ENCODE assay signal across 9 cellular contexts in genomic region chr6:24520929-24521546, GRCh38. TPM values are rescaled to one million over a fixed set of nuclear protein-coding genes. Genes with fewer than 3 reads are reported as not detected.
A peak's percentile ranks its signal among the peaks of the same experiment; 100 is the strongest.
DNase-seq lines count a peak whose midpoint lies in the region; ATAC-seq, FAIRE-seq and TF ChIP-seq lines count a peak whose summit lies in the region.
"Had no signal": no experiment of that assay in that cellular context is flagged by ENCODE, and none has a peak within 500 bp of the region (broad histone marks: within the 10 kb centered on the region; RNA-seq: fewer than 3 reads in every experiment).

No MANE protein-coding gene starts in this region.

- peak; percentile 74 for DNase-seq in BE2C
- no peak for DNase-seq in GM18507 (ENCODE audit: extremely low spot score, insufficient read length, low read depth)
- DNase-seq in RKO (ENCODE audit: low spot score): peak; percentile 67
- no peak for DNase-seq in GM12878 (ENCODE audit: low read depth, low spot score)
- peak; percentile 82 for DNase-seq in islet precursor cell
- peak; percentile 4 to 33 (median 20) for DNase-seq in stimulated activated CD4-positive, alpha-beta T cell treated with anti-CD3 and anti-CD28 coated beads, TNF-alpha, amount 100 ng/mL, for 48 hours (ENCODE audit: low read depth in 3 of 3)
- DNase-seq in T1000 (lab: John Stamatoyannopoulos, UW): no peak

- H3K9me3 ChIP-seq in BE2C (no peaks in the 10 kb centered on the region), GM12878 (replicated peaks; ENCODE audit: control insufficient read depth, insufficient read depth, low read length) (no peaks in the 10 kb centered on the region)

- peak overlapping the region; percentile 15; the same call in 1 of the 2 replicates for H3K27ac ChIP-seq in GM12878 (ENCODE audit: control insufficient read depth, insufficient read depth)

- POLR2A ChIA-PET in GM12878 (lab: Charles Lee): interaction anchor here (1.0 to 2.1 kb wide), 2 partner anchors 26 to 34 kb away, joined by 3 to 15 read pairs; partner anchors contain the start of gene ALDH5A1

- RAD21 ChIA-PET in GM12878 (lab: Charles Lee; ENCODE audit: unreplicated experiment): interaction anchor here (0.6 to 4.4 kb wide), 10 partner anchors 9 to 497 kb away, joined by 3 to 81 read pairs (median 6); partner anchors contain the start of gene ALDH5A1

- no peak for TF ChIP-seq EP300 in GM12878 (IDR thresholded peaks at IDR 0.05; ENCODE audit: borderline replicate concordance in 1 of 2, control insufficient read depth in 1 of 2, low read depth in 2 of 2, low read length in 2 of 2)

- no peak overlapping the region for H3K4me3 ChIP-seq in BE2C (ENCODE audit: low read depth, low read length)
- no peak overlapping the region for H3K4me3 ChIP-seq in GM12878

- no peaks in the 10 kb centered on the region for H3K27me3 ChIP-seq in BE2C
- no peaks in the 10 kb centered on the region for H3K27me3 ChIP-seq in GM12878 (replicated peaks in 1 of 2; ENCODE audit: control insufficient read depth in 2 of 2, insufficient read depth in 2 of 2, low read length in 1 of 2)

- intact Hi-C loops in GM12878 (cut with micrococcal nuclease; ENCODE audit: unreplicated experiment): loop anchor here (2.0 to 5.0 kb wide), 4 partner anchors 89 to 459 kb away; no protein-coding TSS in a partner anchor

- no peaks in the 10 kb centered on the region for H3K79me2 ChIP-seq in GM12878 (ENCODE audit: control insufficient read depth, insufficient read depth, low read length)

- in situ Hi-C loops in GM12878 (cut with MboI): loop anchor here (5.0 to 10.0 kb wide), 2 partner anchors 176 to 236 kb away; no protein-coding TSS in a partner anchor

- TF ChIP-seq POLR2A in GM12878 (IDR thresholded peaks at IDR 0.05; ENCODE audit: low read depth, low read length): no peak

- ATAC-seq in HG03039 (IDR thresholded peaks at IDR 0.05; ENCODE audit: unreplicated experiment): peak; percentile 42
- peak; percentile 76 for ATAC-seq in GM12878

- peak overlapping the region; percentile 62 for H2AFZ ChIP-seq in GM12878 (ENCODE audit: control insufficient read depth, low read depth, low read length)

- peak; percentile 91 for TF ChIP-seq CTCF in BE2C (IDR thresholded peaks at IDR 0.05; ENCODE audit: low read depth, low read length)
- peak; percentile 76 to 87 (median 78) for TF ChIP-seq CTCF in GM12878 (IDR thresholded peaks at IDR 0.05 in 2 of 3, conservative IDR thresholded peaks at IDR 0.05 in 1 of 3; ENCODE audit: control insufficient read depth in 2 of 3, extremely low read depth in 1 of 3, insufficient read depth in 1 of 3, low read depth in 3 of 3, low read length in 3 of 3)

- FAIRE-seq in GM18507 (lab: Jason Lieb, UNC) (peak; percentile 79), GM12878 (lab: Jason Lieb, UNC) (no peak)

- peak; percentile 50 for TF ChIP-seq RAD21 in GM12878 (IDR thresholded peaks at IDR 0.05; ENCODE audit: insufficient read depth, low read depth, low read length)

- H3K36me3 ChIP-seq in BE2C (no peaks in the 10 kb centered on the region), GM12878 (ENCODE audit: control insufficient read depth in 2 of 2, insufficient read depth in 2 of 2, low read length in 1 of 2) (no peaks in the 10 kb centered on the region)

- SMC1A ChIA-PET in GM12878 (lab: Charles Lee; ENCODE audit: uncharacterized antibody, unreplicated experiment): interaction anchor here (0.7 to 6.0 kb wide), 16 partner anchors 10 to 258 kb away, joined by 3 to 68 read pairs (median 4); partner anchors contain the start of genes ALDH5A1, C6orf62 and GPLD1

- H3K4me1 ChIP-seq in BE2C (peaks cover 2% of the 10 kb centered on the region; the same call in 1 of the 2 replicates), GM12878 (ENCODE audit: control insufficient read depth, insufficient read depth, low read length) (peaks cover 28% of the 10 kb centered on the region)

- H3K4me2 ChIP-seq in GM12878 (ENCODE audit: control insufficient read depth, insufficient read depth): peak overlapping the region; percentile 30; the same call in 1 of the 2 replicates

- CTCF ChIA-PET in GM12878 (lab: Yijun Ruan, JAX): interaction anchor here (0.6 to 11.7 kb wide), 27 partner anchors 9 to 521 kb away, joined by 3 to 233 read pairs (median 3); partner anchors contain the start of genes ALDH5A1, GPLD1 and KIAA0319

- no peak overlapping the region for H3K9ac ChIP-seq in GM12878 (ENCODE audit: control insufficient read depth, insufficient read depth, low read length)

- BruUV-seq in GM12878 (replicated peaks; lab: Mats Ljungman, UMichigan): no TSS peak

- no peaks in the 10 kb centered on the region for H4K20me1 ChIP-seq in GM12878 (ENCODE audit: control insufficient read depth, insufficient read depth)

- 10% methylated on average over 6 of the region's 6 CpGs for WGBS in GM12878 (ENCODE audit: insufficient coverage, insufficient replicate concordance, low lambda C conversion rate, missing lambda C conversion rate)

TF ChIP-seq in GM12878, 131 proteins besides CTCF, POLR2A, EP300 and RAD21 (continues in another document):
- TF ChIP-seq YY1 (IDR thresholded peaks at IDR 0.05; ENCODE audit: low read depth, low read length) (peak; percentile 67; the same call in 1 of the 2 replicates), SMAD1 (IDR thresholded peaks at IDR 0.05; ENCODE audit: low read depth, partially characterized antibody) (no peak), MTA2 (IDR thresholded peaks at IDR 0.05; ENCODE audit: low read depth) (0 out of 2 replicates have a peak, but pooled peaks have one; percentile 26), RCOR1 (conservative IDR thresholded peaks at IDR 0.05; ENCODE audit: low read depth, low read length) (no peak), SKIL (IDR thresholded peaks at IDR 0.05; ENCODE audit: low read depth, poor library complexity, severe bottlenecking) (peak; percentile 36), HDAC6 (IDR thresholded peaks at IDR 0.05; ENCODE audit: unreplicated experiment) (no peak), MTA3 (IDR thresholded peaks at IDR 0.05; ENCODE audit: borderline replicate concordance, low read length) (no peak), IKZF2 (IDR thresholded peaks at IDR 0.05) (peak; percentile 63 to 73), DPF2 (IDR thresholded peaks at IDR 0.05) (0 out of 2 replicates have a peak, but pooled peaks have one; percentile 39)

RNA-seq across cellular contexts. Expression of gene ALDH5A1, which starts 26.3 kb away (rescaled TPM):
- 3.3 TPM for polyA plus RNA-seq in BE2C (2012; ENCODE audit: insufficient read depth, insufficient read length, low read depth)
- 5.9 and 6.6 TPM in 2 replicates for total RNA-seq in GM12878 (2013; cell fraction: nucleolus; rRNA removed)
- total RNA-seq in GM12878 (2014; rRNA removed) (10.2 and 10.6 TPM in 2 replicates), GM12878 (2014; rRNA removed; fragmentation: Illumina TruSeq; extraction: Trizol) (6.5 and 8.5 TPM in 2 replicates), GM12878 (2021) (13.8 and 15.3 TPM in 2 replicates)
- 7.6 TPM for polyA plus RNA-seq in GM12878 (2011; ENCODE audit: low read depth)
- polyA plus RNA-seq in GM12878 (2011; rRNA removed) (6.2 and 7.7 TPM in 2 replicates), GM12878 (2014; fragmentation: Illumina TruSeq; extraction: Trizol) (12.5 and 13.5 TPM in 2 replicates), GM12878 (2014; fragmentation: Nextera tagmentation; extraction: Ambion mirVana) (1 to 10 TPM; 2.6 to 6.9 TPM), GM12878 (2014; rRNA removed) (10.6 and 11.0 TPM in 2 replicates), GM12878 (2016; fragmentation: Nextera tagmentation; extraction: Ambion mirVana) (10 to 100 TPM in 1 of 2 experiments, 1 to 10 TPM in 1; 8.2 to 11.9 TPM)
- polyA plus RNA-seq in GM12878 (2011; cell fraction: cytosol; rRNA removed): 4.0 and 4.4 TPM in 2 replicates
- 4.2 and 6.2 TPM in 2 replicates for polyA plus RNA-seq in GM12878 (2011; cell fraction: nucleus; rRNA removed)
- polyA plus RNA-seq in GM12878 (2012): 9.9 and 10.9 TPM in 2 replicates
- polyA minus RNA-seq in GM12878 (2011; rRNA and poly(A)+ RNA removed): 5.2 TPM in 2 replicates
- 2.3 and 3.3 TPM in 2 replicates for polyA minus RNA-seq in GM12878 (2011; cell fraction: cytosol; rRNA and poly(A)+ RNA removed)
- 2.1 TPM in 2 replicates for polyA minus RNA-seq in GM12878 (2011; cell fraction: nucleus; rRNA and poly(A)+ RNA removed)

RNA-seq across cellular contexts. Expression of gene GPLD1, which starts 31.7 kb away (rescaled TPM):
- polyA plus RNA-seq in BE2C (2012; ENCODE audit: insufficient read depth, insufficient read length, low read depth): 1.7 TPM
- 9.6 and 11.9 TPM in 2 replicates for total RNA-seq in GM12878 (2013; cell fraction: nucleolus; rRNA removed)
- 1.0 TPM in 2 replicates for total RNA-seq in GM12878 (2014; rRNA removed)
- 0.60 and 1.0 TPM in 2 replicates for total RNA-seq in GM12878 (2014; rRNA removed; fragmentation: Illumina TruSeq; extraction: Trizol)
- 1.0 and 1.2 TPM in 2 replicates for total RNA-seq in GM12878 (2021)
- polyA plus RNA-seq in GM12878 (2011; ENCODE audit: low read depth): 0.28 TPM
- 0.73 and 0.75 TPM in 2 replicates for polyA plus RNA-seq in GM12878 (2011; rRNA removed)
- polyA plus RNA-seq in GM12878 (2011; cell fraction: cytosol; rRNA removed): 0.36 and 0.48 TPM in 2 replicates
- polyA plus RNA-seq in GM12878 (2011; cell fraction: nucleus; rRNA removed): 1.3 and 1.4 TPM in 2 replicates
- polyA plus RNA-seq in GM12878 (2012): 0.57 and 0.58 TPM in 2 replicates
- polyA plus RNA-seq in GM12878 (2014; fragmentation: Illumina TruSeq; extraction: Trizol): 0.51 and 0.60 TPM in 2 replicates
- polyA plus RNA-seq in GM12878 (2014; fragmentation: Nextera tagmentation; extraction: Ambion mirVana): under 1 TPM; 0.13 to 0.16 TPM
- polyA plus RNA-seq in GM12878 (2014; rRNA removed): 0.46 and 0.99 TPM in 2 replicates
- under 1 TPM; 0.04 to 0.66 TPM for polyA plus RNA-seq in GM12878 (2016; fragmentation: Nextera tagmentation; extraction: Ambion mirVana)
- 0.77 and 1.1 TPM in 2 replicates for polyA minus RNA-seq in GM12878 (2011; rRNA and poly(A)+ RNA removed)
- polyA minus RNA-seq in GM12878 (2011; cell fraction: cytosol; rRNA and poly(A)+ RNA removed): not detected in 2 replicates
- 0.85 and 1.1 TPM in 2 replicates for polyA minus RNA-seq in GM12878 (2011; cell fraction: nucleus; rRNA and poly(A)+ RNA removed)
- total RNA-seq: pulmonary artery endothelial cell had no signal

Comparison
In these comparisons a context has a peak if more than half of its experiments do, and no peak if none do; other contexts are left out.
1. DNase-seq: peak in BE2C (single experiment), RKO (single experiment), islet precursor cell (single experiment) and stimulated activated CD4-positive, alpha-beta T cell treated with anti-CD3 and anti-CD28 coated beads, TNF-alpha, amount 100 ng/mL, for 48 hours (3 of 3); none in GM18507 (single experiment), GM12878 (single experiment) and T1000 (single experiment).